ENCODE assay signal across 13 cellular contexts in genomic region chr4:75058486-75058885, GRCh38.
A peak's percentile ranks its signal among the peaks of the same experiment; 100 is the strongest.
DNase-seq lines count a peak whose midpoint lies in the region; ATAC-seq and TF ChIP-seq lines count a peak whose summit lies in the region.
"Had no signal": no experiment of that assay in that cellular context is flagged by ENCODE, and none has a peak within 500 bp of the region (broad histone marks: within the 10 kb centered on the region; RNA-seq: fewer than 3 reads in every experiment).

No MANE protein-coding gene starts in this region.

- H3K4me1 ChIP-seq in thyroid gland = peaks cover 0 to 7% of the 10 kb centered on the region in 2 donors
- H3K4me1 ChIP-seq: Caco-2 had no signal

- DNase-seq in DMS79 treated with DMSO at 0.1 percent for 48 hours (lab: John Stamatoyannopoulos, UW) (peak; percentile 43), thyroid gland (peak; percentile 71 to 75), pons (ENCODE audit: low spot score) (no peak), COLO829 (ENCODE audit: low spot score) (no peak), NCI-H2081 (lab: John Stamatoyannopoulos, UW) (no peak)
- DNase-seq: C1 segment of cervical spinal cord; Caco-2; CD4-positive, alpha-beta memory T cell; DMS153; GF-D8; GOT3; HCEC 1CT had no signal

- intact Hi-C loops in thyroid gland (cut with DNase I) = no loop called here

- TF ChIP-seq CTCF in thyroid gland (IDR thresholded peaks at IDR 0.05) = no peak

- no peaks in the 10 kb centered on the region for H3K36me3 ChIP-seq in thyroid gland

- WGBS in thyroid gland, 2 donors = 88 to 97% methylated on average over 5 to 8 of the region's 10 CpGs

- no peak overlapping the region for H3K4me3 ChIP-seq in thyroid gland (replicated peaks in 1 of 3)

- ATAC-seq in esophagus mucosa = peak; percentile 17

- no peak overlapping the region for H3K27ac ChIP-seq in thyroid gland

- TF ChIP-seq POLR2A in thyroid gland (IDR thresholded peaks at IDR 0.05) = no peak

- no peaks in the 10 kb centered on the region for H3K27me3 ChIP-seq in thyroid gland

- no peaks in the 10 kb centered on the region for H3K9me3 ChIP-seq in thyroid gland
- H3K9me3 ChIP-seq: Caco-2 had no signal

Comparison
In these comparisons a context has a peak if more than half of its experiments do, and no peak if none do; other contexts are left out.
1. DNase-seq: peak in DMS79 treated with DMSO at 0.1 percent for 48 hours (single experiment) and thyroid gland (2 of 2); none in pons (single experiment), COLO829 (single experiment) and NCI-H2081 (0 of 2).